22 cellular contexts compared by ENCODE assay signal in genomic region chr1:20893931-20894330, GRCh38.
A peak's percentile ranks its signal among the peaks of the same experiment; 100 is the strongest.
DNase-seq lines count a peak whose midpoint lies in the region; ATAC-seq, FAIRE-seq and TF ChIP-seq lines count a peak whose summit lies in the region.
"Had no signal": no experiment of that assay in that cellular context is flagged by ENCODE, and none has a peak within 500 bp of the region (broad histone marks: within the 10 kb centered on the region; RNA-seq: fewer than 3 reads in every experiment).

No MANE protein-coding gene starts in this region.

- 0 out of 2 replicates have a peak, but pooled peaks cover 3% of the 10 kb centered on the region for H3F3A ChIP-seq in GM23248 (ENCODE audit: insufficient read depth)

- DNase-seq in A549 (ENCODE audit: low read depth in 1 of 2, low spot score in 1 of 2) (no peak), NCI-H82 treated with DMSO at 0.1 percent for 48 hours (lab: John Stamatoyannopoulos, UW; ENCODE audit: unreplicated experiment) (peak; percentile 47), bronchial epithelial cell (ENCODE audit: low read depth) (peak; percentile 61), iris pigment epithelial cell (ENCODE audit: low read depth) (peak; percentile 63), GM23248 (no peak), D341Med (ENCODE audit: low spot score) (no peak)
- no peak for DNase-seq in stimulated activated CD4-positive, alpha-beta T cell treated with anti-CD3 and anti-CD28 coated beads, Interleukin-2, amount 100 ng/mL, for 24 hours
- DNase-seq: 8988T, DMS53, GDM1, Karpas-422, MG63, NCI-H1105 treated with DMSO at 0.1 percent for 48 hours, NCI-H146, NCI-H1930, NCI-H2107, NCI-H524 treated with DMSO at 0.1 percent for 48 hours, NCI-H774, RPMI8226, SHP77 had no signal

- TF ChIP-seq RAD21 in A549 (conservative IDR thresholded peaks at IDR 0.05 in 1 of 2, IDR thresholded peaks at IDR 0.05 in 1 of 2) = no peak

- FAIRE-seq in A549 (lab: Jason Lieb, UNC) = peak; percentile 23
- no peak for FAIRE-seq in bronchial epithelial cell (lab: Jason Lieb, UNC)
- FAIRE-seq: GM12878, H54 had no signal

- no peak overlapping the region for H2AFZ ChIP-seq in GM23248

- no peak overlapping the region for H3K9ac ChIP-seq in GM23248

- in situ Hi-C loops in GM23248 (cut with MboI) = no loop called here

- no peak for ATAC-seq in A549
- ATAC-seq: GM12878 had no signal

- H3K4me2 ChIP-seq in A549 (no peak overlapping the region), GM23248 (ENCODE audit: unreplicated experiment) (no peak overlapping the region)

- no peak for TF ChIP-seq POLR2A in A549 (IDR thresholded peaks at IDR 0.05; ENCODE audit: low read length)

- H3K27ac ChIP-seq in A549 (peak overlapping the region; percentile 63 to 92; a peak in 5 of 6 replicates), GM23248 (no peak overlapping the region)

- POLR2A ChIA-PET in A549 (lab: Yijun Ruan, JAX) = no interaction called here

- no peaks in the 10 kb centered on the region for H3K79me2 ChIP-seq in GM23248 (ENCODE audit: insufficient read depth)

- TF ChIP-seq EP300 in A549 (IDR thresholded peaks at IDR 0.05) = no peak

- H3K4me3 ChIP-seq in A549 (no peak overlapping the region), bronchial epithelial cell (ENCODE audit: low read depth, low read length) (no peak overlapping the region), GM23248 (no peak overlapping the region)
- H3K4me3 ChIP-seq: GM12878, MG63 had no signal

- H3K9me2 ChIP-seq in GM23248 (ENCODE audit: insufficient read depth) = no peaks in the 10 kb centered on the region

- CTCF ChIA-PET in A549 (lab: Yijun Ruan, JAX) = interaction anchor here (1.2 to 1.3 kb wide), 2 partner anchors 12 to 197 kb away, joined by 3 to 6 read pairs; no protein-coding TSS in a partner anchor

- H3K9me3 ChIP-seq in A549 (no peaks in the 10 kb centered on the region), GM23248 (ENCODE audit: low read depth) (no peaks in the 10 kb centered on the region)
- H3K9me3 ChIP-seq: MG63 had no signal

- peaks cover 5% of the 10 kb centered on the region for H3K36me3 ChIP-seq in bronchial epithelial cell (ENCODE audit: control insufficient read depth, insufficient read depth, low read length)
- peaks cover 14% of the 10 kb centered on the region for H3K36me3 ChIP-seq in GM23248 (ENCODE audit: low read depth)

- TF ChIP-seq CTCF in A549 (IDR thresholded peaks at IDR 0.05) = no peak
- no peak for TF ChIP-seq CTCF in bronchial epithelial cell (IDR thresholded peaks at IDR 0.05; ENCODE audit: insufficient read depth, low read length, severe bottlenecking)

- H3K27me3 ChIP-seq in bronchial epithelial cell (ENCODE audit: control insufficient read depth, insufficient read depth, low read length) (no peaks in the 10 kb centered on the region), GM23248 (replicated peaks; ENCODE audit: insufficient read depth) (no peaks in the 10 kb centered on the region)
- H3K27me3 ChIP-seq: MG63 had no signal

- H4K20me1 ChIP-seq in GM23248 (ENCODE audit: insufficient read depth) = no peaks in the 10 kb centered on the region

- H3K4me1 ChIP-seq in A549 = peaks cover 63% of the 10 kb centered on the region
- H3K4me1 ChIP-seq in GM23248 (ENCODE audit: insufficient read depth) = peaks cover 9% of the 10 kb centered on the region

- 90% methylated on average over 1 of the region's 1 CpG for WGBS in A549 (ENCODE audit: missing lambda C conversion rate)
- 94% methylated on average over 1 of the region's 1 CpG for WGBS in GM23248 (ENCODE audit: low coverage in 1 of 2, low lambda C conversion rate in 2 of 2, missing lambda C conversion rate in 2 of 2), 2 experiments

TF ChIP-seq in A549, 52 proteins besides CTCF, POLR2A, EP300 and RAD21:
- TF ChIP-seq KDM1A (IDR thresholded peaks at IDR 0.05; ENCODE audit: low read depth) = no peak
- no peak for TF ChIP-seq SREBF2 (IDR thresholded peaks at IDR 0.05)
- no peak for TF ChIP-seq CEBPB (IDR thresholded peaks at IDR 0.05)
- TF ChIP-seq FOSB (CRISPR knock-in tag; IDR thresholded peaks at IDR 0.05) = no peak
- TF ChIP-seq HOXB5 (CRISPR knock-in tag; IDR thresholded peaks at IDR 0.05) = no peak
- no peak for TF ChIP-seq E2F6 (IDR thresholded peaks at IDR 0.05; ENCODE audit: borderline replicate concordance, low read depth)
- TF ChIP-seq KDM5A (IDR thresholded peaks at IDR 0.05) = no peak
- no peak for TF ChIP-seq PBX3 (IDR thresholded peaks at IDR 0.05)
- no peak for TF ChIP-seq FOSL2 (IDR thresholded peaks at IDR 0.05)
- no peak for TF ChIP-seq FOSL2 (CRISPR knock-in tag; IDR thresholded peaks at IDR 0.05)
- TF ChIP-seq NFE2L2 (conservative IDR thresholded peaks at IDR 0.05; ENCODE audit: low read length) = no peak
- no peak for TF ChIP-seq HOXB13 (CRISPR knock-in tag; IDR thresholded peaks at IDR 0.05; ENCODE audit: low read depth)
- TF ChIP-seq ZFP36 (IDR thresholded peaks at IDR 0.05; ENCODE audit: borderline replicate concordance, partially characterized antibody) = no peak

Comparison
In these comparisons a context has a peak if more than half of its experiments do, and no peak if none do; other contexts are left out.
1. DNase-seq: peak in NCI-H82 treated with DMSO at 0.1 percent for 48 hours (single experiment), bronchial epithelial cell (single experiment) and iris pigment epithelial cell (single experiment); none in A549 (0 of 2), stimulated activated CD4-positive, alpha-beta T cell treated with anti-CD3 and anti-CD28 coated beads, Interleukin-2, amount 100 ng/mL, for 24 hours (0 of 2), GM23248 (single experiment) and D341Med (single experiment).